In genomic region chr1:6447818-6448748, GRCh38 we compare ENCODE assay signal across 1 cellular context.
A peak's percentile ranks its signal among the peaks of the same experiment; 100 is the strongest.
TF ChIP-seq lines count a peak whose summit lies in the region.

No MANE protein-coding gene starts in this region.

TF ChIP-seq in H1, 55 proteins besides CTCF, POLR2A, EP300 and RAD21:
- no peak for TF ChIP-seq TEAD4 (IDR thresholded peaks at IDR 0.05; ENCODE audit: low read depth, low read length)
- TF ChIP-seq BRCA1 (IDR thresholded peaks at IDR 0.05; ENCODE audit: low read depth, low read length), result no peak
- 0 out of 2 replicates have a peak, but pooled peaks have one; percentile 11 for TF ChIP-seq KDM1A (IDR thresholded peaks at IDR 0.05; ENCODE audit: borderline replicate concordance, low read length)
- no peak for TF ChIP-seq SAP30 (IDR thresholded peaks at IDR 0.05; ENCODE audit: insufficient read depth, insufficient replicate concordance, low read length)
- TF ChIP-seq KDM4A (IDR thresholded peaks at IDR 0.05; ENCODE audit: low read depth, low read length, severe bottlenecking), result peak; percentile 11
- TF ChIP-seq EGR1 (IDR thresholded peaks at IDR 0.05; ENCODE audit: borderline replicate concordance, low read depth, low read length), result peak; percentile 69; the same call in 1 of the 2 replicates
- TF ChIP-seq TCF12 (IDR thresholded peaks at IDR 0.05; ENCODE audit: low read depth, low read length), result 0 out of 2 replicates have a peak, but pooled peaks have one; percentile 32
- 0 out of 2 replicates have a peak, but pooled peaks have one; percentile 28 for TF ChIP-seq CREB1 (IDR thresholded peaks at IDR 0.05)
- no peak for TF ChIP-seq SP2 (IDR thresholded peaks at IDR 0.05; ENCODE audit: low read length)
- TF ChIP-seq SIX5 (IDR thresholded peaks at IDR 0.05; ENCODE audit: low read depth, low read length), result 0 out of 2 replicates have a peak, but pooled peaks have one; percentile 2
- no peak for TF ChIP-seq HDAC6 (IDR thresholded peaks at IDR 0.05; ENCODE audit: low read depth, low read length)
- TF ChIP-seq HDAC2 (IDR thresholded peaks at IDR 0.05; ENCODE audit: borderline replicate concordance in 1 of 2, low read depth in 2 of 2, low read length in 2 of 2), result peak in 1 of 2 experiments; percentile 70; a peak in 1 of 4 replicates
- no peak for TF ChIP-seq BACH1 (IDR thresholded peaks at IDR 0.05; ENCODE audit: low read length)
- TF ChIP-seq, protein P1, sequence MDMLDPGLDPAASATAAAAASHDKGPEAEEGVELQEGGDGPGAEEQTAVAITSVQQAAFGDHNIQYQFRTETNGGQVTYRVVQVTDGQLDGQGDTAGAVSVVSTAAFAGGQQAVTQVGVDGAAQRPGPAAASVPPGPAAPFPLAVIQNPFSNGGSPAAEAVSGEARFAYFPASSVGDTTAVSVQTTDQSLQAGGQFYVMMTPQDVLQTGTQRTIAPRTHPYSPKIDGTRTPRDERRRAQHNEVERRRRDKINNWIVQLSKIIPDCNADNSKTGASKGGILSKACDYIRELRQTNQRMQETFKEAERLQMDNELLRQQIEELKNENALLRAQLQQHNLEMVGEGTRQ (IDR thresholded peaks at IDR 0.05; ENCODE audit: low read length), result 0 out of 2 replicates have a peak, but pooled peaks have one; percentile 20
- no peak for TF ChIP-seq JUND (IDR thresholded peaks at IDR 0.05; ENCODE audit: low read length)
- TF ChIP-seq CBX8 (IDR thresholded peaks at IDR 0.05; ENCODE audit: borderline replicate concordance, low read depth, low read length), result no peak
- no peak for TF ChIP-seq GTF2F1 (IDR thresholded peaks at IDR 0.05; ENCODE audit: borderline replicate concordance, low read depth, low read length)
- TF ChIP-seq, protein P2, sequence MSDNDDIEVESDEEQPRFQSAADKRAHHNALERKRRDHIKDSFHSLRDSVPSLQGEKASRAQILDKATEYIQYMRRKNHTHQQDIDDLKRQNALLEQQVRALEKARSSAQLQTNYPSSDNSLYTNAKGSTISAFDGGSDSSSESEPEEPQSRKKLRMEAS (IDR thresholded peaks at IDR 0.05), result peak; percentile 43; the same call in 1 of the 2 replicates
